8 cellular contexts compared by ENCODE assay signal in genomic region chr9:35604578-35605335, GRCh38. TPM values are rescaled to one million over a fixed set of nuclear protein-coding genes. Genes with fewer than 3 reads are reported as not detected.
A peak's percentile ranks its signal among the peaks of the same experiment; 100 is the strongest.
DNase-seq lines count a peak whose midpoint lies in the region; ATAC-seq and TF ChIP-seq lines count a peak whose summit lies in the region.

A gene with protein sequence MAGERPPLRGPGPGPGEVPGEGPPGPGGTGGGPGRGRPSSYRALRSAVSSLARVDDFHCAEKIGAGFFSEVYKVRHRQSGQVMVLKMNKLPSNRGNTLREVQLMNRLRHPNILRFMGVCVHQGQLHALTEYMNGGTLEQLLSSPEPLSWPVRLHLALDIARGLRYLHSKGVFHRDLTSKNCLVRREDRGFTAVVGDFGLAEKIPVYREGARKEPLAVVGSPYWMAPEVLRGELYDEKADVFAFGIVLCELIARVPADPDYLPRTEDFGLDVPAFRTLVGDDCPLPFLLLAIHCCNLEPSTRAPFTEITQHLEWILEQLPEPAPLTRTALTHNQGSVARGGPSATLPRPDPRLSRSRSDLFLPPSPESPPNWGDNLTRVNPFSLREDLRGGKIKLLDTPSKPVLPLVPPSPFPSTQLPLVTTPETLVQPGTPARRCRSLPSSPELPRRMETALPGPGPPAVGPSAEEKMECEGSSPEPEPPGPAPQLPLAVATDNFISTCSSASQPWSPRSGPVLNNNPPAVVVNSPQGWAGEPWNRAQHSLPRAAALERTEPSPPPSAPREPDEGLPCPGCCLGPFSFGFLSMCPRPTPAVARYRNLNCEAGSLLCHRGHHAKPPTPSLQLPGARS (plus strand): TSS chr9:35605262. CDS start chr9:35605620, 358 bp downstream.

- peaks cover 14% of the 10 kb centered on the region for H3K36me3 Mint-ChIP-seq in neural progenitor cell

- H3F3A ChIP-seq in neural progenitor cell (ENCODE audit: low read depth) = peaks cover 14% of the 10 kb centered on the region

- TF ChIP-seq CTCF in neural progenitor cell (IDR thresholded peaks at IDR 0.05) (no peak), stomach (IDR thresholded peaks at IDR 0.05) (no peak)

- peaks cover 25% of the 10 kb centered on the region for H3K4me1 Mint-ChIP-seq in neural progenitor cell

- no peaks in the 10 kb centered on the region for H3K36me3 ChIP-seq in SJCRH30
- no peaks in the 10 kb centered on the region for H3K36me3 ChIP-seq in neural progenitor cell
- peaks cover 24 to 31% (median 28%) of the 10 kb centered on the region in 4 donors for H3K36me3 ChIP-seq in stomach

- H3K9me3 ChIP-seq in SJCRH30 (replicated peaks) = no peaks in the 10 kb centered on the region
- H3K9me3 ChIP-seq in neural progenitor cell (ENCODE audit: low read depth) = no peaks in the 10 kb centered on the region
- no peaks in the 10 kb centered on the region for H3K9me3 ChIP-seq in stomach

- H3K4me1 ChIP-seq in SJCRH30 = 0 out of 2 replicates have a peak, but pooled peaks cover 4% of the 10 kb centered on the region
- H3K4me1 ChIP-seq in neural progenitor cell = peaks cover 15% of the 10 kb centered on the region
- peaks cover 21 to 36% (median 35%) of the 10 kb centered on the region in 4 donors for H3K4me1 ChIP-seq in stomach

- peak within 1 kb of the TSS; percentile 88 for H3K4me2 ChIP-seq in neural progenitor cell

- H3K4me3 ChIP-seq in SJCRH30 (peak within 1 kb of the TSS; percentile 71), neural progenitor cell (peak within 1 kb of the TSS; percentile 86), stomach (peak within 1 kb of the TSS; percentile 76 to 96 (median 93))

- H2AFZ ChIP-seq in neural progenitor cell (replicated peaks) = peak within 1 kb of the TSS; percentile 96

- H3K9ac ChIP-seq in neural progenitor cell = peak within 1 kb of the TSS; percentile 57

- H3K27me3 Mint-ChIP-seq in neural progenitor cell (ENCODE audit: insufficient read depth, low read depth) = peaks cover 10% of the 10 kb centered on the region

- H3K27me3 ChIP-seq in SJCRH30 (no peaks in the 10 kb centered on the region), neural progenitor cell (no peaks in the 10 kb centered on the region), stomach (no peaks in the 10 kb centered on the region)

- DNase-seq in D341Med (ENCODE audit: low spot score) = peak; percentile 91
- peak; percentile 90 for DNase-seq in HuH-7.5 (ENCODE audit: low spot score)
- peak; percentile 66 to 69 for DNase-seq in SJCRH30
- peak; percentile 70 for DNase-seq in activated gamma-delta T cell treated with anti-CD3 and anti-CD28 coated beads, Interleukin-2, amount 50 U/mL, for 16 hours (ENCODE audit: low read depth)
- DNase-seq in foreskin melanocyte = peak; percentile 38
- peak; percentile 96 for DNase-seq in neural progenitor cell (ENCODE audit: low spot score)
- DNase-seq in stomach = peak; percentile 89

- H3K79me2 ChIP-seq in neural progenitor cell (ENCODE audit: low read depth) = peaks cover 18% of the 10 kb centered on the region

- H3K9me3 Mint-ChIP-seq in neural progenitor cell = no peaks in the 10 kb centered on the region

- H3K4me3 Mint-ChIP-seq in neural progenitor cell = peak within 1 kb of the TSS; percentile 98

- ATAC-seq in GM21526 (IDR thresholded peaks at IDR 0.05; ENCODE audit: low FRiP score, unreplicated experiment) = peak; percentile 39

- WGBS in stomach, 5 donors = 0 to 3% (median 1%) methylated on average over 14 to 52 of the region's 52 CpGs

- TF ChIP-seq EP300 in stomach (IDR thresholded peaks at IDR 0.05) = no peak

- peaks cover 23% of the 10 kb centered on the region for H4K20me1 ChIP-seq in neural progenitor cell (ENCODE audit: low read depth)

- peak within 1 kb of the TSS; percentile 89 for H3K27ac Mint-ChIP-seq in neural progenitor cell

- intact Hi-C loops in stomach (cut with DNase I; ENCODE audit: low total_unique reads) = no loop called here

- H3K27ac ChIP-seq in SJCRH30 (no peak within 1 kb of the TSS), neural progenitor cell (no peak within 1 kb of the TSS), stomach (peak within 1 kb of the TSS; percentile 90 to 97 (median 97))

- TF ChIP-seq POLR2A in stomach (IDR thresholded peaks at IDR 0.05) = no peak

RNA-seq across cellular contexts. Expression of the gene that starts here (rescaled TPM):
- 9.2 and 10.1 TPM in 2 replicates for total RNA-seq in SJCRH30 (2014; rRNA removed; shearing (Covaris generic))
- total RNA-seq in neural progenitor cell (ENCODE audit: low replicate concordance) (5.2 and 12.4 TPM in 2 replicates), stomach (10 to 100 TPM; 11.9 to 56.8 (median 34.6) TPM)
- 10 to 100 TPM; 25.7 to 33.9 (median 28.4) TPM for polyA plus RNA-seq in stomach

Comparison
In these comparisons a context has a peak if more than half of its experiments do, and no peak if none do; other contexts are left out.
1. DNase-seq: peak in every context shown above with its lines; median percentile 96 in neural progenitor cell; 91 in D341Med; 90 in HuH-7.5; 89 in stomach; 70 in activated gamma-delta T cell treated with anti-CD3 and anti-CD28 coated beads, Interleukin-2, amount 50 U/mL, for 16 hours; 68 in SJCRH30; 38 in foreskin melanocyte.
2. H3K27ac ChIP-seq: peak in stomach (5 of 5); none in SJCRH30 (single experiment) and neural progenitor cell (single experiment).
3. Peak in every context shown above with its lines, with median percentiles within 50 percentile points of each other: H3K4me3 ChIP-seq.